Comparison of ENCODE assay signal across 11 cellular contexts in the genomic region with DNA sequence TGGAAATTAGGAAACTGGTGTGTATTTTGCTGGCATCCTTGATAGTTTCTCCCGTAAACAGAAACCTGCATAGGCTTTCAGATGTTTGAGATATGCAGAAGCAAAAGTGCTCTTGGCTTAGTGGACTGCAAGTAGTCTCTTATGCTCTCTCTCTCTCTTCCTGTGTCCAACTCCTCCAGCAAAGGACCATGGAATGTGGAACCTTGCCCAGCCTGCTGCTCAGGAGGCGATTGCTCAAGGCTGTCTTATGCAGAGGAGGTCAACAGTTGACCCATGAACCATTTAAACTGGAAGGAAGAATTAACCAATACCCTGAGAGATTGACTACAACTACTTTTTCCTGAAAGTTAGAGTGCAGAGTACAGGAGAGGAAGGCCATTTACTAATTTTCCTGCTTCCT.
DNase-seq lines count a peak whose midpoint lies in the region; ATAC-seq, FAIRE-seq and TF ChIP-seq lines count a peak whose summit lies in the region.
"Had no signal": no experiment of that assay in that cellular context is flagged by ENCODE, and none has a peak within 500 bp of the region (broad histone marks: within the 10 kb centered on the region; RNA-seq: fewer than 3 reads in every experiment).

No MANE protein-coding gene starts in this region.

- H3K4me1 ChIP-seq in left lung (peaks cover 0 to 16% of the 10 kb centered on the region in 2 donors), subcutaneous abdominal adipose tissue (ENCODE audit: control insufficient read depth in 5 of 5, insufficient read depth in 5 of 5, low read length in 5 of 5) (peaks cover 0 to 16% (median 11%) of the 10 kb centered on the region in 5 donors)

- no peak for FAIRE-seq in bronchial epithelial cell (lab: Jason Lieb, UNC)

- peak; percentile 94 for ATAC-seq in left lung
- no peak for ATAC-seq in GM19395 (IDR thresholded peaks at IDR 0.05; ENCODE audit: unreplicated experiment)
- ATAC-seq: SK-N-SH treated with all-trans-retinoic acid at 6 μM for 48 hours had no signal

- no peak overlapping the region for H3K9ac ChIP-seq in subcutaneous abdominal adipose tissue (ENCODE audit: low read length in 5 of 5)

- H3K36me3 Mint-ChIP-seq in CD14-positive monocyte: no peaks in the 10 kb centered on the region

- no peak overlapping the region for H3K4me3 Mint-ChIP-seq in CD14-positive monocyte

- intact Hi-C loops in left lung (cut with DNase I) (no loop called here), CD14-positive monocyte (cut with micrococcal nuclease) (no loop called here)

- no peaks in the 10 kb centered on the region for H3K27me3 ChIP-seq in bronchial epithelial cell (ENCODE audit: control insufficient read depth, insufficient read depth, low read length)
- H3K27me3 ChIP-seq in left lung: no peaks in the 10 kb centered on the region
- H3K27me3 ChIP-seq in subcutaneous abdominal adipose tissue (ENCODE audit: control insufficient read depth in 5 of 5, insufficient read depth in 4 of 5, low read length in 5 of 5): no peaks in the 10 kb centered on the region

- H3K4me1 Mint-ChIP-seq in CD14-positive monocyte: no peaks in the 10 kb centered on the region

- peak; percentile 49 for DNase-seq in HT-29 (ENCODE audit: low spot score)
- DNase-seq in bronchial epithelial cell (ENCODE audit: low read depth): peak; percentile 67
- DNase-seq in left lung: peak; percentile 55 to 76
- no peak for DNase-seq in NCI-H128 (lab: John Stamatoyannopoulos, UW; ENCODE audit: unreplicated experiment)
- no peak for DNase-seq in NCI-H2107 (lab: John Stamatoyannopoulos, UW)
- no peak for DNase-seq in CD14-positive monocyte (ENCODE audit: low spot score)
- DNase-seq: activated naive CD4-positive, alpha-beta T cell treated with Interleukin-2 at 50 U/mL for 16 hours; stimulated activated CD4-positive, alpha-beta T cell treated with anti-CD3 and anti-CD28 coated beads, Interleukin-15, amount 100 ng/mL, for 24 hours had no signal

- H3K36me3 ChIP-seq in bronchial epithelial cell (ENCODE audit: control insufficient read depth, insufficient read depth, low read length) (no peaks in the 10 kb centered on the region), left lung (no peaks in the 10 kb centered on the region), subcutaneous abdominal adipose tissue (ENCODE audit: control insufficient read depth in 5 of 5, insufficient read depth in 5 of 5, low read length in 5 of 5) (no peaks in the 10 kb centered on the region)

- no peak overlapping the region for H3K27ac Mint-ChIP-seq in CD14-positive monocyte

- peak overlapping the region; percentile 37 to 59 for H3K27ac ChIP-seq in left lung
- peak overlapping the region; percentile 24 for H3K27ac ChIP-seq in subcutaneous abdominal adipose tissue (ENCODE audit: low read depth, low read length)

- H3K27me3 Mint-ChIP-seq in CD14-positive monocyte (ENCODE audit: low read depth in 3 of 3): peaks cover 0 to 3% (median under 1%) of the 10 kb centered on the region in 3 donors

- TF ChIP-seq CTCF in bronchial epithelial cell (IDR thresholded peaks at IDR 0.05; ENCODE audit: insufficient read depth, low read length, severe bottlenecking) (no peak), left lung (IDR thresholded peaks at IDR 0.05) (no peak), CD14-positive monocyte (IDR thresholded peaks at IDR 0.05) (no peak)

- H3K9me3 Mint-ChIP-seq in CD14-positive monocyte: peaks cover 0 to 4% (median 0%) of the 10 kb centered on the region in 7 donors

- H3K9me3 ChIP-seq in left lung (no peaks in the 10 kb centered on the region), subcutaneous abdominal adipose tissue (ENCODE audit: control insufficient read depth in 5 of 5, low read length in 5 of 5) (no peaks in the 10 kb centered on the region)

- H3K4me3 ChIP-seq in bronchial epithelial cell (ENCODE audit: low read depth, low read length) (no peak overlapping the region), left lung (no peak overlapping the region), subcutaneous abdominal adipose tissue (ENCODE audit: low read depth in 1 of 5, low read length in 5 of 5) (peak overlapping the region in 2 of 5 donors; percentile 36 to 46)

Comparison
In these comparisons a context has a peak if more than half of its experiments do, and no peak if none do; other contexts are left out.
1. DNase-seq: peak in HT-29 (single experiment), bronchial epithelial cell (single experiment) and left lung (2 of 2); none in NCI-H128 (single experiment), NCI-H2107 (single experiment) and CD14-positive monocyte (single experiment).